In the genomic region with DNA sequence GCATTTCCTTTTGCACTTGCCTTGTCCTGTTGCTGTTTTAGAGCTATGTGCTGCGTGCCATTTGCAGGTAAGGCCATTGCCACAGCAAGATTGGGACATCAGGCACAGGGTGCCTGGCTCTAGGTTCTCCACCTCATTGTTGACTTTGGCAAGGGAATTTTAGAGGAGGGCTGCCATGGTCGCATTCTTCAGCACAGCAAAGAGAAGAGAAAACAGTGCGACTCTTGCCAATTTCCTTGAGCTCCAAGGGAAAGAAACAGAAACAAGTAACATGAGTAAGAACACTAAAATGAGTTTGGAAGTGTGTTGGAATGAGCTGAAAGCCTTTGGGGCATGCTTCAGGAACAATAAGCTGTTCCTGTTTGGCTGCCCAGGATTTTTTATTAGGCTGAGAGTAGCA, we compare ENCODE assay signal across 17 cellular contexts.
DNase-seq lines count a peak whose midpoint lies in the region; ATAC-seq and TF ChIP-seq lines count a peak whose summit lies in the region.
"Had no signal": no experiment of that assay in that cellular context is flagged by ENCODE, and none has a peak within 500 bp of the region (broad histone marks: within the 10 kb centered on the region; RNA-seq: fewer than 3 reads in every experiment).

No MANE protein-coding gene starts in this region.

- DNase-seq in Daoy (ENCODE audit: low read depth), result peak; percentile 29
- peak; percentile 30 to 88 for DNase-seq in ascending aorta (ENCODE audit: low spot score in 2 of 2)
- DNase-seq in fibroblast of pulmonary artery (ENCODE audit: low read depth), result peak; percentile 23
- peak; percentile 93 for DNase-seq in renal cortical epithelial cell (ENCODE audit: low read depth)
- no peak for DNase-seq in CD4-positive, alpha-beta memory T cell
- DNase-seq in naive thymus-derived CD8-positive, alpha-beta T cell, result no peak
- DNase-seq in UCSD-AML1 (lab: John Stamatoyannopoulos, UW; ENCODE audit: unreplicated experiment), result no peak
- no peak for DNase-seq in Karpas-422
- DNase-seq: activated naive CD4-positive, alpha-beta T cell treated with anti-CD3 and anti-CD28 coated beads, Interleukin-2, amount 50 U/mL, for 16 hours; BE2C; caudate nucleus; DMS153; midbrain; NCI-H146; NCI-H510A; stimulated activated naive CD8-positive, alpha-beta T cell treated with anti-CD3 and anti-CD28 coated beads, Interleukin-15, amount 100 ng/mL, for 72 hours; T-helper 9 cell had no signal

- CTCF ChIA-PET in CD4-positive, alpha-beta memory T cell (lab: Charles Lee; ENCODE audit: partially characterized antibody), result interaction anchor here (0.8 to 1.0 kb wide), 2 partner anchors 12 to 76 kb away, joined by 3 to 4 read pairs; no protein-coding TSS in a partner anchor

- peaks cover 3 to 24% of the 10 kb centered on the region in 2 donors for H3K4me1 ChIP-seq in ascending aorta
- no peaks in the 10 kb centered on the region for H3K4me1 ChIP-seq in CD4-positive, alpha-beta memory T cell (ENCODE audit: insufficient read depth, low read length)
- no peaks in the 10 kb centered on the region for H3K4me1 ChIP-seq in Karpas-422 (ENCODE audit: low read length)

- ATAC-seq in naive thymus-derived CD8-positive, alpha-beta T cell, result no peak
- ATAC-seq: stimulated activated naive CD8-positive, alpha-beta T cell treated with anti-CD3 and anti-CD28 coated beads, Interleukin-15, amount 100 ng/mL, for 72 hours had no signal

- H3K36me3 Mint-ChIP-seq in CD4-positive, alpha-beta memory T cell, result no peaks in the 10 kb centered on the region
- no peaks in the 10 kb centered on the region for H3K36me3 Mint-ChIP-seq in naive thymus-derived CD8-positive, alpha-beta T cell

- no peak overlapping the region for H3K4me3 ChIP-seq in ascending aorta
- H3K4me3 ChIP-seq in fibroblast of pulmonary artery (replicated peaks; ENCODE audit: low read depth, low read length), result no peak overlapping the region
- H3K4me3 ChIP-seq in CD4-positive, alpha-beta memory T cell (ENCODE audit: low read length in 2 of 2), result no peak overlapping the region
- H3K4me3 ChIP-seq in Karpas-422 (ENCODE audit: low read length), result no peak overlapping the region

- H3K36me3 ChIP-seq in ascending aorta (no peaks in the 10 kb centered on the region), Karpas-422 (ENCODE audit: insufficient read depth, low read length) (no peaks in the 10 kb centered on the region)
- H3K36me3 ChIP-seq in CD4-positive, alpha-beta memory T cell (ENCODE audit: insufficient read depth, low read length), result no peaks in the 10 kb centered on the region
- H3K36me3 ChIP-seq: BE2C had no signal

- no peak overlapping the region for H3K9ac ChIP-seq in Karpas-422 (ENCODE audit: low read length)

- no peaks in the 10 kb centered on the region for H3K9me2 ChIP-seq in Karpas-422 (replicated peaks; ENCODE audit: insufficient read depth, low read length)

- H3K4me2 ChIP-seq in Karpas-422 (ENCODE audit: low read depth, low read length, poor library complexity, severe bottlenecking), result no peak overlapping the region

- no peak overlapping the region for H2AFZ ChIP-seq in Karpas-422 (ENCODE audit: low read length)

- intact Hi-C loops in ascending aorta (cut with DNase I), result loop anchor here (1.0 to 5.0 kb wide), 5 partner anchors 234 to 469 kb away; a partner anchor contains a TSS
- intact Hi-C loops in CD4-positive, alpha-beta memory T cell (cut with micrococcal nuclease), result loop anchor here (5.0 kb wide), 2 partner anchors 399 to 469 kb away; a partner anchor contains a TSS

- no peaks in the 10 kb centered on the region for H3K27me3 ChIP-seq in ascending aorta
- no peaks in the 10 kb centered on the region for H3K27me3 ChIP-seq in CD4-positive, alpha-beta memory T cell (ENCODE audit: insufficient read depth, low read length)
- H3K27me3 ChIP-seq in Karpas-422 (ENCODE audit: low read length), result no peaks in the 10 kb centered on the region
- H3K27me3 ChIP-seq: BE2C had no signal

- H4K20me1 ChIP-seq in Karpas-422 (ENCODE audit: insufficient read depth, low read depth, low read length), result no peaks in the 10 kb centered on the region

- H3K27ac Mint-ChIP-seq in CD4-positive, alpha-beta memory T cell, result no peak overlapping the region
- H3K27ac Mint-ChIP-seq in naive thymus-derived CD8-positive, alpha-beta T cell, result no peak overlapping the region

- H3K9me3 ChIP-seq in ascending aorta (no peaks in the 10 kb centered on the region), Karpas-422 (ENCODE audit: low read length) (no peaks in the 10 kb centered on the region)
- no peaks in the 10 kb centered on the region for H3K9me3 ChIP-seq in CD4-positive, alpha-beta memory T cell (ENCODE audit: control insufficient read depth in 1 of 2, low read length in 2 of 2)
- H3K9me3 ChIP-seq: BE2C had no signal

- TF ChIP-seq CTCF in ascending aorta (IDR thresholded peaks at IDR 0.05), result no peak
- no peak for TF ChIP-seq CTCF in fibroblast of pulmonary artery (IDR thresholded peaks at IDR 0.05; ENCODE audit: low read length, missing control alignments)

- peaks cover 5 to 8% (median 8%) of the 10 kb centered on the region in 4 donors for H3K4me1 Mint-ChIP-seq in CD4-positive, alpha-beta memory T cell
- peaks cover 0 to 6% (median 0%) of the 10 kb centered on the region in 4 donors for H3K4me1 Mint-ChIP-seq in naive thymus-derived CD8-positive, alpha-beta T cell

- POLR2A ChIA-PET in CD4-positive, alpha-beta memory T cell (lab: Charles Lee; ENCODE audit: partially characterized antibody), result no interaction called here
- POLR2A ChIA-PET in naive thymus-derived CD8-positive, alpha-beta T cell (lab: Charles Lee), result no interaction called here

- H3K79me2 ChIP-seq in Karpas-422 (ENCODE audit: low read length), result no peaks in the 10 kb centered on the region

- H3K9me3 Mint-ChIP-seq in CD4-positive, alpha-beta memory T cell, result no peaks in the 10 kb centered on the region
- no peaks in the 10 kb centered on the region for H3K9me3 Mint-ChIP-seq in naive thymus-derived CD8-positive, alpha-beta T cell
- H3K9me3 Mint-ChIP-seq: stimulated activated naive CD8-positive, alpha-beta T cell treated with anti-CD3 and anti-CD28 coated beads, Interleukin-15, amount 100 ng/mL, for 72 hours had no signal

- no peak overlapping the region for H3K4me3 Mint-ChIP-seq in CD4-positive, alpha-beta memory T cell
- H3K4me3 Mint-ChIP-seq in naive thymus-derived CD8-positive, alpha-beta T cell, result no peak overlapping the region
- H3K4me3 Mint-ChIP-seq: stimulated activated naive CD8-positive, alpha-beta T cell treated with anti-CD3 and anti-CD28 coated beads, Interleukin-15, amount 100 ng/mL, for 72 hours had no signal

- H3K27ac ChIP-seq in ascending aorta (peak overlapping the region; percentile 84 to 87), Karpas-422 (ENCODE audit: low read length) (no peak overlapping the region)
- no peak overlapping the region for H3K27ac ChIP-seq in CD4-positive, alpha-beta memory T cell (ENCODE audit: low read depth, low read length)

- H3K27me3 Mint-ChIP-seq in CD4-positive, alpha-beta memory T cell, result no peaks in the 10 kb centered on the region
- peaks cover 2 to 31% (median 6%) of the 10 kb centered on the region in 5 donors for H3K27me3 Mint-ChIP-seq in naive thymus-derived CD8-positive, alpha-beta T cell

Comparison
In these comparisons a context has a peak if more than half of its experiments do, and no peak if none do; other contexts are left out.
1. DNase-seq: peak in Daoy (single experiment), ascending aorta (2 of 2), fibroblast of pulmonary artery (single experiment) and renal cortical epithelial cell (single experiment); none in CD4-positive, alpha-beta memory T cell (0 of 5), naive thymus-derived CD8-positive, alpha-beta T cell (0 of 10), UCSD-AML1 (single experiment) and Karpas-422 (single experiment).
2. H3K27ac ChIP-seq: peak in ascending aorta (2 of 2); none in CD4-positive, alpha-beta memory T cell (single experiment) and Karpas-422 (single experiment).